Comparison of ENCODE assay signal across 20 cellular contexts in the genomic region with DNA sequence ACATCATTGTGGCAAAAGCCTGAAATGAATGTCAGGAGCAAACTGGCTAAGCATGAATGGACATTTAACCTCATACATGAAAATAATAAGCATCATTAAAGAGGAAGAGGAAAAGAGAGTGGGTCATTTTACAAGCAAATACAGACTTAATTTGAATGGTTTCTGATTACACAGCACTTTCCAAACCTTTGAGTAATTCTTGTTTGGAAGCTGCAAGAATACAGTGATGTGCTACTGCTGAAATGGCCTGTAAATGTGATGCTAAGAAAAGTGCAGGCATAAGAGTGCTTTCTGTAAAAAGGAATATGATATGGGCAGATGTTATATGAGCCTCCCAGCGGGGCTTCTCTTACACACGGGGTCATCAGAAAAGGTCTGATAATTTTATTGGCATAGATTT. TPM values are rescaled to one million over a fixed set of nuclear protein-coding genes. Genes with fewer than 3 reads are reported as not detected.
DNase-seq lines count a peak whose midpoint lies in the region; ATAC-seq and TF ChIP-seq lines count a peak whose summit lies in the region.
"Had no signal": no experiment of that assay in that cellular context is flagged by ENCODE, and none has a peak within 500 bp of the region (broad histone marks: within the 10 kb centered on the region; RNA-seq: fewer than 3 reads in every experiment).

No MANE protein-coding gene starts in this region.

- H3K79me1 ChIP-seq in mesenchymal stem cell (replicated peaks; ENCODE audit: low read length, poor library complexity, severe bottlenecking) = no peaks in the 10 kb centered on the region

- H4K91ac ChIP-seq in mesenchymal stem cell (ENCODE audit: low read length) = no peak overlapping the region

- H3K14ac ChIP-seq in mesenchymal stem cell (ENCODE audit: low read length in 2 of 2) = no peak overlapping the region

- TF ChIP-seq EP300 in ovary (IDR thresholded peaks at IDR 0.05) = no peak

- H3K4me2 ChIP-seq in mesenchymal stem cell (ENCODE audit: low read length, poor library complexity, severe bottlenecking) = no peak overlapping the region

- H3K4me1 ChIP-seq in mesenchymal stem cell (ENCODE audit: control insufficient read depth, insufficient read depth, low read depth, low read length) = peaks cover 1% of the 10 kb centered on the region
- H3K4me1 ChIP-seq in ovary (ENCODE audit: insufficient read depth) = no peaks in the 10 kb centered on the region
- no peaks in the 10 kb centered on the region for H3K4me1 ChIP-seq in lower lobe of right lung
- H3K4me1 ChIP-seq: heart right ventricle, pancreas had no signal

- no peaks in the 10 kb centered on the region for H3K9me3 ChIP-seq in mesenchymal stem cell (ENCODE audit: control insufficient read depth, low read length)
- H3K9me3 ChIP-seq in ovary = no peaks in the 10 kb centered on the region
- H3K9me3 ChIP-seq in lower lobe of right lung = no peaks in the 10 kb centered on the region
- H3K9me3 ChIP-seq: pancreas, thoracic aorta had no signal

- no peak overlapping the region for H2BK15ac ChIP-seq in mesenchymal stem cell (ENCODE audit: low read depth, poor library complexity, severe bottlenecking)

- CTCF ChIA-PET in HEK293T (lab: Yijun Ruan, JAX) = no interaction called here

- H3K27ac ChIP-seq in mesenchymal stem cell (ENCODE audit: low read length, poor library complexity, severe bottlenecking) (peak overlapping the region; percentile 65), ovary (no peak overlapping the region), lower lobe of right lung (no peak overlapping the region)
- H3K27ac ChIP-seq: heart right ventricle, pancreas, thoracic aorta had no signal

- no peak overlapping the region for H3K23ac ChIP-seq in mesenchymal stem cell (ENCODE audit: low read length in 2 of 2)

- H3K36me3 ChIP-seq in mesenchymal stem cell (ENCODE audit: control insufficient read depth in 1 of 2, insufficient read depth in 2 of 2, low read depth in 1 of 2, low read length in 2 of 2) (no peaks in the 10 kb centered on the region), ovary (no peaks in the 10 kb centered on the region), lower lobe of right lung (no peaks in the 10 kb centered on the region)
- H3K36me3 ChIP-seq: heart right ventricle, pancreas, thoracic aorta had no signal

- POLR2A ChIA-PET in HEK293T (lab: Yijun Ruan, JAX) = no interaction called here

- H3K9ac ChIP-seq in mesenchymal stem cell (ENCODE audit: low read length) = no peak overlapping the region

- H3K18ac ChIP-seq in mesenchymal stem cell (ENCODE audit: low read depth in 1 of 2, low read length in 2 of 2) = no peak overlapping the region

- H2BK12ac ChIP-seq in mesenchymal stem cell (ENCODE audit: low read length in 2 of 2) = no peak overlapping the region

- no peak for TF ChIP-seq CTCF in ovary (IDR thresholded peaks at IDR 0.05)
- no peak for TF ChIP-seq CTCF in lower lobe of right lung (IDR thresholded peaks at IDR 0.05)

- H2AK5ac ChIP-seq in mesenchymal stem cell (ENCODE audit: low read length, severe bottlenecking) = no peak overlapping the region

- no peak for TF ChIP-seq POLR2A in ovary (IDR thresholded peaks at IDR 0.05)

- H2AFZ ChIP-seq in mesenchymal stem cell (ENCODE audit: low read depth, low read length) = no peak overlapping the region

- no peak overlapping the region for H2BK5ac ChIP-seq in mesenchymal stem cell (ENCODE audit: low read depth, low read length, poor library complexity, severe bottlenecking)

- WGBS in mesenchymal stem cell = no CpG with 5 or more reads among the region's 2 CpGs
- WGBS in ovary, 3 donors = 59 to 60% (median 59%) methylated on average over 2 of the region's 2 CpGs

- no peak overlapping the region for H2BK120ac ChIP-seq in mesenchymal stem cell (ENCODE audit: low read depth, low read length)

- no peaks in the 10 kb centered on the region for H3K27me3 ChIP-seq in mesenchymal stem cell (ENCODE audit: control insufficient read depth in 1 of 2, insufficient read depth in 1 of 2, low read length in 2 of 2)
- H3K27me3 ChIP-seq in ovary = no peaks in the 10 kb centered on the region
- H3K27me3 ChIP-seq in lower lobe of right lung (ENCODE audit: low read depth) = no peaks in the 10 kb centered on the region
- H3K27me3 ChIP-seq: heart right ventricle, pancreas had no signal

- ATAC-seq in GM19395 (IDR thresholded peaks at IDR 0.05; ENCODE audit: unreplicated experiment) (no peak), lower lobe of right lung (no peak)
- ATAC-seq: heart right ventricle; pancreas; stimulated activated naive B cell treated with anti-CD40 and anti-IgM and Interleukin-4, amounts not matched to agents 10 μg/mL and 1 μg/mL and 100 μg/mL, for 72 hours had no signal

- no peak overlapping the region for H3K4ac ChIP-seq in mesenchymal stem cell (ENCODE audit: low read depth in 1 of 2, low read length in 2 of 2)

- DNase-seq in HEK293T (ENCODE audit: extremely low spot score) (peak; percentile 25), NCI-H146 treated with DMSO at 0.1 percent for 48 hours (lab: John Stamatoyannopoulos, UW; ENCODE audit: unreplicated experiment) (peak; percentile 58), NCI-H526 treated with DMSO at 0.1 percent for 48 hours (lab: John Stamatoyannopoulos, UW) (peak; percentile 88), mesenchymal stem cell (no peak), ovary (no peak), lower lobe of right lung (no peak), AML-193 (lab: John Stamatoyannopoulos, UW) (no peak)
- DNase-seq: activated CD4-positive, alpha-beta T cell treated with anti-CD3 and anti-CD28 coated beads for 48 hours; CD8-positive, alpha-beta memory T cell; endodermal cell; heart right ventricle; NCI-H187 treated with DMSO at 0.1 percent for 48 hours; pancreas; stimulated activated naive B cell treated with anti-CD40 and anti-IgM and Interleukin-4, amounts not matched to agents 10 μg/mL and 1 μg/mL and 100 μg/mL, for 72 hours had no signal

- H4K8ac ChIP-seq in mesenchymal stem cell (ENCODE audit: low read length) = no peak overlapping the region

- no peak overlapping the region for H3K4me3 ChIP-seq in mesenchymal stem cell (ENCODE audit: insufficient read depth in 1 of 2, low read depth in 1 of 2, low read length in 2 of 2)
- H3K4me3 ChIP-seq in ovary = no peak overlapping the region
- H3K4me3 ChIP-seq in lower lobe of right lung = no peak overlapping the region
- H3K4me3 ChIP-seq: heart right ventricle, lung, pancreas, thoracic aorta had no signal

- intact Hi-C loops in ovary (cut with DNase I) (no loop called here), lower lobe of right lung (cut with DNase I) (no loop called here)

TF ChIP-seq in HEK293T, 16 proteins besides CTCF, POLR2A, EP300 and RAD21:
- TF ChIP-seq FOXM1 (IDR thresholded peaks at IDR 0.05; ENCODE audit: borderline replicate concordance) (no peak), TARDBP (IDR thresholded peaks at IDR 0.05) (no peak), SP1 (IDR thresholded peaks at IDR 0.05) (no peak), BHLHE40 (IDR thresholded peaks at IDR 0.05; ENCODE audit: borderline replicate concordance) (no peak), ARNT (IDR thresholded peaks at IDR 0.05) (no peak), FOXK2 (IDR thresholded peaks at IDR 0.05) (no peak), SUZ12 (IDR thresholded peaks at IDR 0.05) (no peak), ZNF384 (IDR thresholded peaks at IDR 0.05) (no peak), HDGF (IDR thresholded peaks at IDR 0.05; ENCODE audit: borderline replicate concordance) (no peak), LEF1 (IDR thresholded peaks at IDR 0.05; ENCODE audit: borderline replicate concordance) (no peak), FOXA1 (IDR thresholded peaks at IDR 0.05) (no peak)
- TF ChIP-seq, protein P1, sequence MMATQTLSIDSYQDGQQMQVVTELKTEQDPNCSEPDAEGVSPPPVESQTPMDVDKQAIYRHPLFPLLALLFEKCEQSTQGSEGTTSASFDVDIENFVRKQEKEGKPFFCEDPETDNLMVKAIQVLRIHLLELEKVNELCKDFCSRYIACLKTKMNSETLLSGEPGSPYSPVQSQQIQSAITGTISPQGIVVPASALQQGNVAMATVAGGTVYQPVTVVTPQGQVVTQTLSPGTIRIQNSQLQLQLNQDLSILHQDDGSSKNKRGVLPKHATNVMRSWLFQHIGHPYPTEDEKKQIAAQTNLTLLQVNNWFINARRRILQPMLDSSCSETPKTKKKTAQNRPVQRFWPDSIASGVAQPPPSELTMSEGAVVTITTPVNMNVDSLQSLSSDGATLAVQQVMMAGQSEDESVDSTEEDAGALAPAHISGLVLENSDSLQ (IDR thresholded peaks at IDR 0.05) = no peak

RNA-seq across cellular contexts. Expression of gene TAS2R16, which starts 30.2 kb away (rescaled TPM):
- polyA plus RNA-seq in mesenchymal stem cell (2013, experiment 1 of 2) = not detected
- not detected for polyA plus RNA-seq in mesenchymal stem cell (2013, experiment 2 of 2)
- not detected for total RNA-seq in ovary
- polyA plus RNA-seq in ovary = not detected
- total RNA-seq in lower lobe of right lung = not detected
- total RNA-seq: activated T-helper 2 cell treated with anti-CD3 and anti-CD28 coated beads, Interferon-gamma antibody, Interleukin-2, Interleukin-4, amounts not matched to agents 10 μg/mL and 5 μg/mL and 100 μg/mL, durations not matched to agents 14 hours and 24 hours and 36 hours; CD8-positive, alpha-beta memory T cell; Daoy; endodermal cell; heart right ventricle; lung; myocyte; pancreas; thoracic aorta had no signal
- polyA plus RNA-seq: CD8-positive, alpha-beta memory T cell; heart right ventricle; lung; pancreas had no signal

Comparison
In these comparisons a context has a peak if more than half of its experiments do, and no peak if none do; other contexts are left out.
1. DNase-seq: peak in HEK293T (single experiment), NCI-H146 treated with DMSO at 0.1 percent for 48 hours (single experiment) and NCI-H526 treated with DMSO at 0.1 percent for 48 hours (single experiment); none in mesenchymal stem cell (single experiment), ovary (0 of 5), lower lobe of right lung (single experiment) and AML-193 (0 of 2).